22 cellular contexts compared by ENCODE assay signal in genomic region chr4:182261651-182262223, GRCh38. TPM values are rescaled to one million over a fixed set of nuclear protein-coding genes. Genes with fewer than 3 reads are reported as not detected.
DNase-seq lines count a peak whose midpoint lies in the region; ATAC-seq, FAIRE-seq and TF ChIP-seq lines count a peak whose summit lies in the region.
"Had no signal": no experiment of that assay in that cellular context is flagged by ENCODE, and none has a peak within 500 bp of the region (broad histone marks: within the 10 kb centered on the region; RNA-seq: fewer than 3 reads in every experiment).

No MANE protein-coding gene starts in this region.

- in situ Hi-C loops in mammary epithelial cell (cut with MboI; ENCODE audit: low sequenced_read_pairs in 2 of 2), result no loop called here
- in situ Hi-C loops in K562 (cut with MboI), result no loop called here

- H3K9ac ChIP-seq in mammary epithelial cell (ENCODE audit: insufficient read depth, low read length), result no peak overlapping the region
- H3K9ac ChIP-seq in K562 (ENCODE audit: insufficient read depth in 1 of 2, low read depth in 2 of 2, low read length in 2 of 2), result no peak overlapping the region

- no peak overlapping the region for H3K27ac ChIP-seq in mammary epithelial cell (ENCODE audit: insufficient read depth, low read depth, low read length)
- H3K27ac ChIP-seq in breast epithelium, result no peak overlapping the region
- no peak overlapping the region for H3K27ac ChIP-seq in K562 (ENCODE audit: extremely low read depth, low read depth, low read length)

- H3K79me2 ChIP-seq in mammary epithelial cell (ENCODE audit: insufficient read depth, low read length) (no peaks in the 10 kb centered on the region), K562 (ENCODE audit: control insufficient read depth, insufficient read depth, low read length) (no peaks in the 10 kb centered on the region)

- peaks cover 0 to 9% of the 10 kb centered on the region in 2 donors for H3K9me3 Mint-ChIP-seq in stimulated activated naive CD8-positive, alpha-beta T cell treated with anti-CD3 and anti-CD28 coated beads, Interleukin-15, amount 100 ng/mL, for 72 hours

- H3K36me3 ChIP-seq in mammary epithelial cell (ENCODE audit: insufficient read depth, low read length) (no peaks in the 10 kb centered on the region), breast epithelium (no peaks in the 10 kb centered on the region), K562 (ENCODE audit: control insufficient read depth, insufficient read depth, low read length) (no peaks in the 10 kb centered on the region)
- H3K36me3 ChIP-seq: BE2C had no signal

- BruUV-seq in mammary epithelial cell (replicated peaks; lab: Mats Ljungman, UMichigan) (no TSS peak), K562 (replicated peaks; lab: Mats Ljungman, UMichigan) (no TSS peak)

- intact Hi-C loops in mammary epithelial cell (cut with micrococcal nuclease), result no loop called here
- intact Hi-C loops in breast epithelium (cut with DNase I; ENCODE audit: low total_unique reads), result loop anchor here (10.0 kb wide), 1 partner anchor 1447 kb away; no protein-coding TSS in a partner anchor
- intact Hi-C loops in K562 (cut with micrococcal nuclease), result no loop called here

- H3K9me3 ChIP-seq in mammary epithelial cell (replicated peaks; ENCODE audit: insufficient read depth, low read length), result no peaks in the 10 kb centered on the region
- peaks cover 0 to 3% of the 10 kb centered on the region in 2 donors for H3K9me3 ChIP-seq in breast epithelium
- no peaks in the 10 kb centered on the region for H3K9me3 ChIP-seq in K562 (replicated peaks; ENCODE audit: control insufficient read depth, insufficient read depth, low read depth, low read length)
- H3K9me3 ChIP-seq: BE2C, Caco-2 had no signal

- no peak for FAIRE-seq in K562 (lab: Jason Lieb, UNC)
- FAIRE-seq: D721Med, GM12891, GM19239, H1 had no signal

- no peaks in the 10 kb centered on the region for H3K9me1 ChIP-seq in K562 (ENCODE audit: control insufficient read depth, insufficient read depth, low read length)

- TF ChIP-seq CTCF in mammary epithelial cell (conservative IDR thresholded peaks at IDR 0.05 in 1 of 2, IDR thresholded peaks at IDR 0.05 in 1 of 2; ENCODE audit: extremely low read depth in 1 of 2, insufficient read depth in 1 of 2, low read depth in 1 of 2, low read length in 2 of 2), result no peak
- TF ChIP-seq CTCF in breast epithelium (IDR thresholded peaks at IDR 0.05), result no peak
- TF ChIP-seq CTCF in K562 (IDR thresholded peaks at IDR 0.05 in 2 of 3, conservative IDR thresholded peaks at IDR 0.05 in 1 of 3; ENCODE audit: insufficient read depth in 2 of 3, low read depth in 1 of 3, low read length in 3 of 3), result no peak

- H3K27me3 Mint-ChIP-seq in stimulated activated naive CD8-positive, alpha-beta T cell treated with anti-CD3 and anti-CD28 coated beads, Interleukin-15, amount 100 ng/mL, for 72 hours, result no peaks in the 10 kb centered on the region
- H3K27me3 Mint-ChIP-seq: CD4-positive, CD25-positive, alpha-beta regulatory T cell; IgD-negative memory B cell had no signal

- TF ChIP-seq RAD21 in K562 (CRISPR knock-in tag; conservative IDR thresholded peaks at IDR 0.05 in 1 of 2, IDR thresholded peaks at IDR 0.05 in 1 of 2), result no peak

- H3K4me2 ChIP-seq in mammary epithelial cell (ENCODE audit: insufficient read depth, low read depth, low read length) (no peak overlapping the region), K562 (ENCODE audit: insufficient read depth, low read length) (no peak overlapping the region)

- H3K27ac Mint-ChIP-seq in stimulated activated naive CD8-positive, alpha-beta T cell treated with anti-CD3 and anti-CD28 coated beads, Interleukin-15, amount 100 ng/mL, for 72 hours, result no peak overlapping the region
- H3K27ac Mint-ChIP-seq: CD4-positive, CD25-positive, alpha-beta regulatory T cell; H9; IgD-negative memory B cell had no signal

- no peaks in the 10 kb centered on the region for H4K20me1 ChIP-seq in mammary epithelial cell (ENCODE audit: insufficient read depth, low read length)
- H4K20me1 ChIP-seq in K562 (replicated peaks; ENCODE audit: control insufficient read depth, insufficient read depth, low read length), result no peaks in the 10 kb centered on the region

- WGBS in mammary epithelial cell (ENCODE audit: low coverage, missing lambda C conversion rate), result 86% methylated on average over 8 of the region's 8 CpGs
- 0% methylated on average over 8 of the region's 8 CpGs for WGBS in K562 (ENCODE audit: insufficient coverage, low coverage, missing lambda C conversion rate)

- H3K27me3 ChIP-seq in mammary epithelial cell (ENCODE audit: insufficient read depth, low read length) (no peaks in the 10 kb centered on the region), breast epithelium (no peaks in the 10 kb centered on the region), K562 (ENCODE audit: control insufficient read depth in 2 of 2, insufficient read depth in 2 of 2, low read length in 2 of 2) (no peaks in the 10 kb centered on the region)
- H3K27me3 ChIP-seq: BE2C had no signal

- CTCF ChIA-PET in mammary epithelial cell (lab: Charles Lee; ENCODE audit: low non-redundant PET), result no interaction called here
- CTCF ChIA-PET in K562 (lab: Yijun Ruan, JAX; ENCODE audit: low intra/inter-chr PET ratio), result no interaction called here

- TF ChIP-seq POLR2A in breast epithelium (IDR thresholded peaks at IDR 0.05) (no peak), K562 (conservative IDR thresholded peaks at IDR 0.05) (no peak)

- dilution Hi-C loops in mammary epithelial cell (cut with HindIII; ENCODE audit: low sequenced_read_pairs), result no loop called here

- H3K4me3 Mint-ChIP-seq in stimulated activated naive CD8-positive, alpha-beta T cell treated with anti-CD3 and anti-CD28 coated beads, Interleukin-15, amount 100 ng/mL, for 72 hours, result no peak overlapping the region
- H3K4me3 Mint-ChIP-seq: CD4-positive, CD25-positive, alpha-beta regulatory T cell; CD8-positive, alpha-beta memory T cell; H9; IgD-negative memory B cell had no signal

- H3K4me1 ChIP-seq in mammary epithelial cell (ENCODE audit: insufficient read depth, low read length) (no peaks in the 10 kb centered on the region), breast epithelium (no peaks in the 10 kb centered on the region), K562 (replicated peaks in 1 of 2; ENCODE audit: control insufficient read depth in 2 of 2, insufficient read depth in 2 of 2, low read length in 2 of 2) (no peaks in the 10 kb centered on the region)
- H3K4me1 ChIP-seq: BE2C had no signal

- H2AFZ ChIP-seq in mammary epithelial cell (ENCODE audit: low read depth, low read length) (no peak overlapping the region), K562 (ENCODE audit: low read depth, low read length) (no peak overlapping the region)

- no peak for ATAC-seq in K562
- ATAC-seq in stimulated activated naive CD8-positive, alpha-beta T cell treated with anti-CD3 and anti-CD28 coated beads, Interleukin-15, amount 100 ng/mL, for 72 hours, result no peak

- H3K4me1 Mint-ChIP-seq in stimulated activated naive CD8-positive, alpha-beta T cell treated with anti-CD3 and anti-CD28 coated beads, Interleukin-15, amount 100 ng/mL, for 72 hours, result no peaks in the 10 kb centered on the region
- H3K4me1 Mint-ChIP-seq: CD4-positive, CD25-positive, alpha-beta regulatory T cell; CD8-positive, alpha-beta memory T cell; IgD-negative memory B cell had no signal

- no peak for TF ChIP-seq EP300 in K562 (IDR thresholded peaks at IDR 0.05; ENCODE audit: low read length)

- peak; percentile 57 for DNase-seq in mammary epithelial cell
- DNase-seq in breast epithelium (ENCODE audit: low spot score in 2 of 2), result no peak
- peak; percentile 73 for DNase-seq in HT1080 (ENCODE audit: low read depth)
- DNase-seq in K562 (ENCODE audit: extremely low read depth in 1 of 4, low spot score in 3 of 4), result no peak
- peak; percentile 77 for DNase-seq in foreskin melanocyte
- no peak for DNase-seq in stimulated activated naive CD8-positive, alpha-beta T cell treated with anti-CD3 and anti-CD28 coated beads, Interleukin-15, amount 100 ng/mL, for 72 hours
- no peak for DNase-seq in NK-92 treated with Interleukin-12 subunit alpha and Interleukin-12 subunit beta, amount 100 ng/mL, for 24 hours (lab: John Stamatoyannopoulos, UW)
- DNase-seq in activated T-cell treated with anti-CD3 and anti-CD28 coated beads for 4 hours, result no peak
- DNase-seq: ACHN; BE2C; C1 segment of cervical spinal cord; Caco-2; CD4-positive, CD25-positive, alpha-beta regulatory T cell; CD8-positive, alpha-beta memory T cell; DMS79 treated with DMSO at 0.1 percent for 48 hours; H9; KG1 had no signal

- H3K4me3 ChIP-seq in mammary epithelial cell (replicated peaks in 1 of 3; ENCODE audit: insufficient read depth in 1 of 3, low read depth in 2 of 3, low read length in 3 of 3) (no peak overlapping the region), breast epithelium (no peak overlapping the region), K562 (no peak overlapping the region)

- POLR2A ChIA-PET in K562 (lab: Yijun Ruan, JAX), result interaction anchor here (0.9 kb wide), 1 partner anchor 11 kb away, joined by 3 read pairs; no protein-coding TSS in a partner anchor

TF ChIP-seq in K562, 482 proteins besides CTCF, POLR2A, EP300 and RAD21 (continues in another document):
- no peak for TF ChIP-seq SMARCA5 (IDR thresholded peaks at IDR 0.05)

RNA-seq across cellular contexts. Expression of gene TENM3, which starts 18.5 kb away (rescaled TPM):
- total RNA-seq in mammary epithelial cell (10 to 100 TPM; 43.2 to 54.9 TPM), breast epithelium (10 to 100 TPM in 1 of 3 donors, 1 to 10 TPM in 2; 4.6 to 30.6 (median 8.8) TPM), K562 (2014; rRNA removed) (not detected in 2 replicates), K562 (2014; rRNA removed; fragmentation: Illumina TruSeq; extraction: Trizol) (not detected in 2 replicates), K562 (2015; rRNA removed; fragmentation: Illumina TruSeq; extraction: Trizol) (not detected in 2 replicates), K562 (2021) (0.02 and 0.04 TPM in 2 replicates)
- polyA plus RNA-seq in mammary epithelial cell (24.5 TPM), K562 (2011; rRNA removed) (0.01 TPM in 1 of 2 replicates, not detected in the other), K562 (2014; fragmentation: Illumina TruSeq; extraction: Trizol) (not detected in 2 replicates), K562 (2014; fragmentation: Nextera tagmentation; extraction: Ambion mirVana) (not detected), K562 (2014; rRNA removed) (not detected in 2 replicates)
- 104 TPM for polyA minus RNA-seq in mammary epithelial cell
- total RNA-seq in HT1080 (2014; rRNA removed; shearing (Covaris generic)), result 31.0 and 54.1 TPM in 2 replicates
- polyA plus RNA-seq in HT1080 (2015; cell fraction: cytosol; rRNA removed), result 8.9 and 10.8 TPM in 2 replicates
- 46.9 and 54.8 TPM in 2 replicates for polyA plus RNA-seq in HT1080 (2015; cell fraction: nucleus; rRNA removed)
- not detected in 2 replicates for total RNA-seq in K562 (2011; cell fraction: chromatin; rRNA removed; ENCODE audit: low replicate concordance)
- total RNA-seq in K562 (2011; cell fraction: nucleolus; rRNA removed), result not detected in 2 replicates
- 0.07 TPM in 1 of 2 replicates, not detected in the other for total RNA-seq in K562 (2011; cell fraction: nucleoplasm; rRNA removed)
- 0.01 TPM in 1 of 2 replicates, not detected in the other for polyA plus RNA-seq in K562 (2011; cell fraction: cytosol; rRNA removed)
- 0.24 TPM in 1 of 2 replicates, not detected in the other for polyA plus RNA-seq in K562 (2011; cell fraction: nucleus; rRNA removed)
- polyA plus RNA-seq in K562 (2012), result 0.10 TPM in 1 of 2 replicates, not detected in the other
- 0.04 and 0.06 TPM in 2 replicates for polyA minus RNA-seq in K562 (2011; rRNA and poly(A)+ RNA removed)
- polyA minus RNA-seq in K562 (2011; cell fraction: cytosol; rRNA and poly(A)+ RNA removed), result not detected in 2 replicates
- polyA minus RNA-seq in K562 (2011; cell fraction: nucleus; rRNA and poly(A)+ RNA removed), result under 0.01 TPM in 1 of 2 replicates, not detected in the other
- total RNA-seq: CD4-positive, CD25-positive, alpha-beta regulatory T cell; CD8-positive, alpha-beta memory T cell had no signal
- polyA plus RNA-seq: CD4-positive, CD25-positive, alpha-beta regulatory T cell; CD8-positive, alpha-beta memory T cell; IgD-negative memory B cell had no signal

Comparison
In these comparisons a context has a peak if more than half of its experiments do, and no peak if none do; other contexts are left out.
1. DNase-seq: peak in mammary epithelial cell (single experiment), HT1080 (single experiment) and foreskin melanocyte (single experiment); none in breast epithelium (0 of 2), K562 (0 of 4), stimulated activated naive CD8-positive, alpha-beta T cell treated with anti-CD3 and anti-CD28 coated beads, Interleukin-15, amount 100 ng/mL, for 72 hours (0 of 2), NK-92 treated with Interleukin-12 subunit alpha and Interleukin-12 subunit beta, amount 100 ng/mL, for 24 hours (single experiment) and activated T-cell treated with anti-CD3 and anti-CD28 coated beads for 4 hours (single experiment).
2. RNA of gene TENM3, which starts 18.5 kb away (total RNA-seq): 43.2 to 54.9 TPM in mammary epithelial cell, 31.0 to 54.1 TPM in HT1080 and 4.6 to 30.6 TPM in breast epithelium; 0.02 to 0.07 TPM in K562; every median in the first group is over 4 times any median in the second.